In genomic region chr9:37425298-37425752, GRCh38 we compare ENCODE assay signal across 21 cellular contexts. TPM values are rescaled to one million over a fixed set of nuclear protein-coding genes. Genes with fewer than 3 reads are reported as not detected.
DNase-seq lines count a peak whose midpoint lies in the region; ATAC-seq, FAIRE-seq and TF ChIP-seq lines count a peak whose summit lies in the region.
"Had no signal": no experiment of that assay in that cellular context is flagged by ENCODE, and none has a peak within 500 bp of the region (broad histone marks: within the 10 kb centered on the region; RNA-seq: fewer than 3 reads in every experiment).

No MANE protein-coding gene starts in this region.

- no peak for ATAC-seq in A549
- ATAC-seq in memory B cell (ENCODE audit: low read depth): no peak
- ATAC-seq: activated CD8-positive, alpha-beta T cell treated with anti-CD3 and anti-CD28 coated beads, Interleukin-2, amount 10 ng/mL, durations not matched to agents 7 days and 5 days; body of pancreas; pancreas had no signal

- no peak for TF ChIP-seq RAD21 in A549 (conservative IDR thresholded peaks at IDR 0.05 in 1 of 2, IDR thresholded peaks at IDR 0.05 in 1 of 2)

- FAIRE-seq in A549 (lab: Jason Lieb, UNC): no peak
- FAIRE-seq: islet of Langerhans, pancreas had no signal

- peak overlapping the region; percentile 96; the same call in 2 of the 3 replicates for H3K4me2 ChIP-seq in A549
- H3K4me2 ChIP-seq: KMS-11 had no signal

- in situ Hi-C loops in KBM-7 (cut with MboI; ENCODE audit: low pct_unique_long_range_greater_than_20kb, low sequenced_read_pairs): no loop called here

- H3K4me3 ChIP-seq in A549: no peak overlapping the region
- peak overlapping the region in 1 of 4 donors; percentile 31 for H3K4me3 ChIP-seq in adrenal gland
- H3K4me3 ChIP-seq: body of pancreas, pancreas had no signal

- peaks cover 16% of the 10 kb centered on the region for H3K36me3 Mint-ChIP-seq in memory B cell
- H3K36me3 Mint-ChIP-seq in mesothelial cell of epicardium: peaks cover 23% of the 10 kb centered on the region

- H3K4me3 Mint-ChIP-seq in memory B cell (no peak overlapping the region), mesothelial cell of epicardium (no peak overlapping the region)
- H3K4me3 Mint-ChIP-seq: activated CD8-positive, alpha-beta T cell treated with anti-CD3 and anti-CD28 coated beads, Interleukin-2, amount 10 ng/mL, durations not matched to agents 7 days and 5 days had no signal

- H3K27me3 ChIP-seq in adrenal gland: no peaks in the 10 kb centered on the region
- H3K27me3 ChIP-seq: body of pancreas, esophagus muscularis mucosa, pancreas had no signal

- POLR2A ChIA-PET in A549 (lab: Yijun Ruan, JAX): interaction anchor here (0.6 kb wide), 1 partner anchor 40 kb away, joined by 5 read pairs; the partner anchor contains the start of gene ZBTB5

- WGBS in A549 (ENCODE audit: missing lambda C conversion rate): 80% methylated on average over 9 of the region's 11 CpGs
- 17 to 55% (median 36%) methylated on average over 4 to 11 of the region's 11 CpGs for WGBS in adrenal gland, 4 donors

- no peaks in the 10 kb centered on the region for H3K27me3 Mint-ChIP-seq in memory B cell
- no peaks in the 10 kb centered on the region for H3K27me3 Mint-ChIP-seq in mesothelial cell of epicardium (ENCODE audit: low read depth)

- H3K27ac Mint-ChIP-seq in memory B cell (peak overlapping the region; percentile 50), mesothelial cell of epicardium (no peak overlapping the region)
- H3K27ac Mint-ChIP-seq: activated CD8-positive, alpha-beta T cell treated with anti-CD3 and anti-CD28 coated beads, Interleukin-2, amount 10 ng/mL, durations not matched to agents 7 days and 5 days had no signal

- intact Hi-C loops in adrenal gland (cut with DNase I): loop anchor here in 1 of 2 donors (5.0 kb wide), 1 partner anchor 37 kb away; no protein-coding TSS in a partner anchor

- TF ChIP-seq CTCF in A549 (IDR thresholded peaks at IDR 0.05) (no peak), adrenal gland (IDR thresholded peaks at IDR 0.05) (no peak), mesothelial cell of epicardium (IDR thresholded peaks at IDR 0.05; ENCODE audit: unreplicated experiment) (no peak)

- H3K4me1 Mint-ChIP-seq in memory B cell (peaks cover 15% of the 10 kb centered on the region), mesothelial cell of epicardium (peaks cover 19% of the 10 kb centered on the region)

- H3K4me1 ChIP-seq in A549: peaks cover 26% of the 10 kb centered on the region
- peaks cover 35 to 44% of the 10 kb centered on the region in 2 donors for H3K4me1 ChIP-seq in adrenal gland (replicated peaks in 1 of 2)

- TF ChIP-seq POLR2A in A549 (IDR thresholded peaks at IDR 0.05; ENCODE audit: low read length) (no peak), adrenal gland (IDR thresholded peaks at IDR 0.05) (peak in 1 of 2 donors; percentile 61)

- peaks cover 0 to 43% of the 10 kb centered on the region in 2 donors for H3K36me3 ChIP-seq in adrenal gland (replicated peaks in 1 of 2)

- no peak for DNase-seq in A549 (ENCODE audit: low read depth in 1 of 2, low spot score in 1 of 2)
- peak; percentile 26 for DNase-seq in KBM-7
- DNase-seq in adrenal gland: peak; percentile 64 to 91 (median 88)
- DNase-seq in memory B cell (ENCODE audit: low spot score in 2 of 2): no peak
- DNase-seq in activated naive CD4-positive, alpha-beta T cell treated with Interleukin-2 at 50 U/mL for 16 hours: no peak
- no peak for DNase-seq in mesothelial cell of epicardium (ENCODE audit: low spot score in 2 of 2, unreplicated experiment in 2 of 2)
- no peak for DNase-seq in middle frontal gyrus (ENCODE audit: extremely low spot score, low spot score)
- DNase-seq in stimulated activated CD8-positive, alpha-beta memory T cell treated with anti-CD3 and anti-CD28 coated beads, Interleukin-4, amount 100 ng/mL, for 48 hours: no peak
- DNase-seq: activated CD8-positive, alpha-beta T cell treated with anti-CD3 and anti-CD28 coated beads, Interleukin-2, amount 10 ng/mL, durations not matched to agents 7 days and 5 days; activated effector memory CD4-positive, alpha-beta T cell treated with Interleukin-2 at 50 U/mL for 16 hours; body of pancreas; Caco-2; glutamatergic neuron; NCI-H1417; NCI-H345; SK-N-SH had no signal

- H3K27ac ChIP-seq in A549 (no peak overlapping the region), adrenal gland (peak overlapping the region; percentile 58 to 96 (median 91))
- H3K27ac ChIP-seq: HL-60, KMS-11, pancreas had no signal

- H3K9me3 Mint-ChIP-seq in memory B cell (no peaks in the 10 kb centered on the region), mesothelial cell of epicardium (no peaks in the 10 kb centered on the region)

- H3K9me3 ChIP-seq in A549 (no peaks in the 10 kb centered on the region), adrenal gland (replicated peaks in 1 of 3) (no peaks in the 10 kb centered on the region)
- H3K9me3 ChIP-seq: body of pancreas, Caco-2, esophagus muscularis mucosa, pancreas, SK-N-SH had no signal

- CTCF ChIA-PET in A549 (lab: Yijun Ruan, JAX): interaction anchor here (0.9 to 5.0 kb wide), 3 partner anchors 9 to 16 kb away, joined by 3 to 35 read pairs (median 3); no protein-coding TSS in a partner anchor

- TF ChIP-seq EP300 in A549 (IDR thresholded peaks at IDR 0.05): no peak

TF ChIP-seq in A549, 52 proteins besides CTCF, POLR2A, EP300 and RAD21 (continues in another document):
- TF ChIP-seq RNF2 (IDR thresholded peaks at IDR 0.05; ENCODE audit: borderline replicate concordance, low read depth): no peak
- TF ChIP-seq MAFK (IDR thresholded peaks at IDR 0.05; ENCODE audit: partially characterized antibody): no peak
- no peak for TF ChIP-seq E2F6 (IDR thresholded peaks at IDR 0.05; ENCODE audit: borderline replicate concordance, low read depth)
- TF ChIP-seq ESRRA (IDR thresholded peaks at IDR 0.05; ENCODE audit: borderline replicate concordance, low read length): no peak
- TF ChIP-seq ZNF302 (CRISPR knock-in tag; IDR thresholded peaks at IDR 0.05): no peak
- TF ChIP-seq RCOR1 (IDR thresholded peaks at IDR 0.05; ENCODE audit: low read depth, low read length): no peak
- TF ChIP-seq RFX5 (IDR thresholded peaks at IDR 0.05): no peak
- no peak for TF ChIP-seq CBX2 (IDR thresholded peaks at IDR 0.05; ENCODE audit: borderline replicate concordance, low read depth)
- TF ChIP-seq CBX8 (IDR thresholded peaks at IDR 0.05): no peak
- no peak for TF ChIP-seq NPAS2 (CRISPR knock-in tag; IDR thresholded peaks at IDR 0.05; ENCODE audit: borderline replicate concordance)
- no peak for TF ChIP-seq MAX (IDR thresholded peaks at IDR 0.05)
- no peak for TF ChIP-seq HEYL (CRISPR knock-in tag; IDR thresholded peaks at IDR 0.05)
- no peak for TF ChIP-seq FOSB (CRISPR knock-in tag; IDR thresholded peaks at IDR 0.05)
- no peak for TF ChIP-seq USF2 (IDR thresholded peaks at IDR 0.05)
- no peak for TF ChIP-seq MYC (IDR thresholded peaks at IDR 0.05; ENCODE audit: borderline replicate concordance, low read length)

RNA-seq across cellular contexts. Expression of gene GRHPR, which starts 2.8 kb away (rescaled TPM):
- polyA plus RNA-seq in A549 (2011; rRNA removed) (111 and 132 TPM in 2 replicates), A549 (2017; fragmentation: RNase III; extraction: RNeasy Plus Mini Kit Qiagen cat#74134 plus additional on column Dnase treatment) (144 to 159 TPM (median 146 TPM) in 3 replicates), adrenal gland (100 to 1,000 TPM in 2 of 3 donors, 10 to 100 TPM in 1; 83.3 to 324 (median 133) TPM)
- 257 and 266 TPM in 2 replicates for polyA plus RNA-seq in A549 (2012; cell fraction: cytosol; rRNA removed)
- polyA plus RNA-seq in A549 (2012; cell fraction: nucleus; rRNA removed): 262 and 287 TPM in 2 replicates
- polyA minus RNA-seq in A549 (2011; rRNA and poly(A)+ RNA removed): 139 and 145 TPM in 2 replicates
- total RNA-seq in adrenal gland (100 to 1,000 TPM; 140 to 308 (median 230) TPM), mesothelial cell of epicardium (99.5 to 106 TPM (median 102 TPM) in 3 replicates)

RNA-seq across cellular contexts. Expression of gene ZBTB5, which starts 39.9 kb away (rescaled TPM):
- polyA plus RNA-seq in A549 (2011; rRNA removed): 18.1 and 19.8 TPM in 2 replicates
- 6.7 and 8.8 TPM in 2 replicates for polyA plus RNA-seq in A549 (2012; cell fraction: cytosol; rRNA removed)
- polyA plus RNA-seq in A549 (2012; cell fraction: nucleus; rRNA removed): 12.0 and 15.5 TPM in 2 replicates
- polyA plus RNA-seq in A549 (2017; fragmentation: RNase III; extraction: RNeasy Plus Mini Kit Qiagen cat#74134 plus additional on column Dnase treatment): 10.7 to 12.4 TPM (median 11.7 TPM) in 3 replicates
- 26.7 and 29.1 TPM in 2 replicates for polyA minus RNA-seq in A549 (2011; rRNA and poly(A)+ RNA removed)
- 10 to 100 TPM in 6 of 8 donors, 1 to 10 TPM in 2; 6.2 to 13.3 (median 10.6) TPM for total RNA-seq in adrenal gland
- polyA plus RNA-seq in adrenal gland: 10 to 100 TPM in 1 of 3 donors, 1 to 10 TPM in 2; 2.3 to 11.9 (median 2.7) TPM
- 34.2 to 35.3 TPM (median 35.2 TPM) in 3 replicates for total RNA-seq in mesothelial cell of epicardium

Comparison
In these comparisons a context has a peak if more than half of its experiments do, and no peak if none do; other contexts are left out.
1. DNase-seq: peak in KBM-7 (single experiment) and adrenal gland (7 of 7); none in A549 (0 of 2), memory B cell (0 of 2), activated naive CD4-positive, alpha-beta T cell treated with Interleukin-2 at 50 U/mL for 16 hours (single experiment), mesothelial cell of epicardium (0 of 2), middle frontal gyrus (single experiment) and stimulated activated CD8-positive, alpha-beta memory T cell treated with anti-CD3 and anti-CD28 coated beads, Interleukin-4, amount 100 ng/mL, for 48 hours (single experiment).
2. H3K27ac ChIP-seq: peak in adrenal gland (5 of 5); none in A549 (0 of 2).